ENCODE assay signal across 30 cellular contexts in the genomic region with DNA sequence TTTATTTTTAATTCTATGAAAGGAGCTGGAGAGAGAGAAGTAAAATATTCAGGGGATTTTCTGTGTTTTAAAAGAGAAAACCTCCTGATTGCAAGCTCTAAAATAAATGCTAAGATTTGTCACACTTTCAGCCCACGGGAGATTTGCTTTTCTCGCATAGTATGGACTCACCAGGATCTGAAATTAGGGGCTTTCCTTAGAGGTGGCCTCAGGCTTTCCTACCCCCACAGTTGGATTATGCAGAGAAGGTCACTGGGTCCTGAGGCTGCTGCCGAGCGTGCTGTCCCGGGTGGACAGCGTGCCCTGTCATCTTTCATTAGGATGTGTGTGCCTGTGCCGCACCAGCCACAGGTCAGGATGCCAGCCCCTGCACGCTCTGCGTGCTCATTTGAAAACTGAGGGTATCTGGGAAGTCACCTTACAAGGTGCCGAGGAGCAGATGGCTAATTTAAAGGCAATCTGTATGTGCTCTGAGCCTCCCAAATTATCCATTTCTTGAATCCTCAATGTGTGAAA.
DNase-seq lines count a peak whose midpoint lies in the region; ATAC-seq and TF ChIP-seq lines count a peak whose summit lies in the region.
"Had no signal": no experiment of that assay in that cellular context is flagged by ENCODE, and none has a peak within 500 bp of the region (broad histone marks: within the 10 kb centered on the region; RNA-seq: fewer than 3 reads in every experiment).

No MANE protein-coding gene starts in this region.

- peaks cover 79% of the 10 kb centered on the region for H3K36me3 Mint-ChIP-seq in activated CD4-positive, alpha-beta memory T cell treated with anti-CD3 and anti-CD28 coated beads for 36 hours
- peaks cover 53% of the 10 kb centered on the region for H3K36me3 Mint-ChIP-seq in activated CD4-positive, alpha-beta memory T cell treated with anti-CD3 and anti-CD28 coated beads, Interleukin-2, amount 10 ng/mL, durations not matched to agents 7 days and 5 days (ENCODE audit: low read depth)

- no peaks in the 10 kb centered on the region for H3K27me3 ChIP-seq in thyroid gland
- H3K27me3 ChIP-seq: adrenal gland, gastrocnemius medialis had no signal

- H3K27ac Mint-ChIP-seq in activated CD4-positive, alpha-beta memory T cell treated with anti-CD3 and anti-CD28 coated beads for 36 hours, result peak overlapping the region; percentile 28
- H3K27ac Mint-ChIP-seq in activated CD4-positive, alpha-beta memory T cell treated with anti-CD3 and anti-CD28 coated beads, Interleukin-2, amount 10 ng/mL, durations not matched to agents 7 days and 5 days, result no peak overlapping the region
- peak overlapping the region in 1 of 2 donors; percentile 80 for H3K27ac Mint-ChIP-seq in stimulated activated naive CD8-positive, alpha-beta T cell treated with anti-CD3 and anti-CD28 coated beads, Interleukin-15, amount 100 ng/mL, for 72 hours

- 94 to 98% methylated on average over 6 to 8 of the region's 10 CpGs for WGBS in thyroid gland, 2 donors

- H3K4me3 Mint-ChIP-seq in activated CD4-positive, alpha-beta memory T cell treated with anti-CD3 and anti-CD28 coated beads for 36 hours, result no peak overlapping the region
- H3K4me3 Mint-ChIP-seq in activated CD4-positive, alpha-beta memory T cell treated with anti-CD3 and anti-CD28 coated beads, Interleukin-2, amount 10 ng/mL, durations not matched to agents 7 days and 5 days, result no peak overlapping the region
- H3K4me3 Mint-ChIP-seq in stimulated activated naive CD8-positive, alpha-beta T cell treated with anti-CD3 and anti-CD28 coated beads, Interleukin-15, amount 100 ng/mL, for 72 hours, result no peak overlapping the region
- H3K4me3 Mint-ChIP-seq: CD14-positive monocyte, H9 had no signal

- H3K4me1 Mint-ChIP-seq in activated CD4-positive, alpha-beta memory T cell treated with anti-CD3 and anti-CD28 coated beads for 36 hours (ENCODE audit: low read depth), result peaks cover 62% of the 10 kb centered on the region
- H3K4me1 Mint-ChIP-seq in activated CD4-positive, alpha-beta memory T cell treated with anti-CD3 and anti-CD28 coated beads, Interleukin-2, amount 10 ng/mL, durations not matched to agents 7 days and 5 days, result peaks cover 18% of the 10 kb centered on the region
- H3K4me1 Mint-ChIP-seq in stimulated activated naive CD8-positive, alpha-beta T cell treated with anti-CD3 and anti-CD28 coated beads, Interleukin-15, amount 100 ng/mL, for 72 hours, result peaks cover 62% of the 10 kb centered on the region

- no peaks in the 10 kb centered on the region for H3K27me3 Mint-ChIP-seq in activated CD4-positive, alpha-beta memory T cell treated with anti-CD3 and anti-CD28 coated beads for 36 hours
- H3K27me3 Mint-ChIP-seq in activated CD4-positive, alpha-beta memory T cell treated with anti-CD3 and anti-CD28 coated beads, Interleukin-2, amount 10 ng/mL, durations not matched to agents 7 days and 5 days, result no peaks in the 10 kb centered on the region
- no peaks in the 10 kb centered on the region for H3K27me3 Mint-ChIP-seq in stimulated activated naive CD8-positive, alpha-beta T cell treated with anti-CD3 and anti-CD28 coated beads, Interleukin-15, amount 100 ng/mL, for 72 hours
- H3K27me3 Mint-ChIP-seq: naive thymus-derived CD8-positive, alpha-beta T cell had no signal

- no peak overlapping the region for H3K4me3 ChIP-seq in thyroid gland (replicated peaks in 1 of 3)
- H3K4me3 ChIP-seq: adrenal gland, gastrocnemius medialis, K562, lower lobe of right lung, thoracic aorta had no signal

- H3K9me3 ChIP-seq in thyroid gland, result no peaks in the 10 kb centered on the region
- H3K9me3 ChIP-seq: adrenal gland, gastrocnemius medialis, lower lobe of right lung, thoracic aorta had no signal

- H3K36me3 ChIP-seq in thyroid gland, result no peaks in the 10 kb centered on the region
- H3K36me3 ChIP-seq: adrenal gland had no signal

- peak; percentile 50 for ATAC-seq in stimulated activated naive CD8-positive, alpha-beta T cell treated with anti-CD3 and anti-CD28 coated beads, Interleukin-15, Interleukin-2, amounts not matched to agents 100 U/mL and 50 U/mL, for 24 hours
- no peak for ATAC-seq in stimulated activated naive CD8-positive, alpha-beta T cell treated with anti-CD3 and anti-CD28 coated beads, Interleukin-15, amount 100 ng/mL, for 72 hours
- ATAC-seq in HG03135 (IDR thresholded peaks at IDR 0.05; ENCODE audit: unreplicated experiment) (no peak), HG03342 (IDR thresholded peaks at IDR 0.05; ENCODE audit: unreplicated experiment) (no peak)
- ATAC-seq: gastrocnemius medialis, K562, lower lobe of right lung, Panc1 had no signal

- no peaks in the 10 kb centered on the region for H3K9me3 Mint-ChIP-seq in activated CD4-positive, alpha-beta memory T cell treated with anti-CD3 and anti-CD28 coated beads for 36 hours
- H3K9me3 Mint-ChIP-seq in activated CD4-positive, alpha-beta memory T cell treated with anti-CD3 and anti-CD28 coated beads, Interleukin-2, amount 10 ng/mL, durations not matched to agents 7 days and 5 days, result no peaks in the 10 kb centered on the region
- H3K9me3 Mint-ChIP-seq in stimulated activated naive CD8-positive, alpha-beta T cell treated with anti-CD3 and anti-CD28 coated beads, Interleukin-15, amount 100 ng/mL, for 72 hours, result no peaks in the 10 kb centered on the region
- H3K9me3 Mint-ChIP-seq: activated T-helper 2 cell treated with anti-CD3 and anti-CD28 coated beads, Interferon-gamma antibody, Interleukin-2, Interleukin-4, amounts not matched to agents 10 μg/mL and 5 μg/mL and 100 μg/mL, durations not matched to agents 14 hours and 24 hours and 36 hours; CD14-positive monocyte; H9; naive thymus-derived CD8-positive, alpha-beta T cell had no signal

- DNase-seq in activated CD4-positive, alpha-beta memory T cell treated with anti-CD3 and anti-CD28 coated beads for 36 hours, result no peak
- DNase-seq in activated CD4-positive, alpha-beta memory T cell treated with anti-CD3 and anti-CD28 coated beads, Interleukin-2, amount 10 ng/mL, durations not matched to agents 7 days and 5 days, result no peak
- no peak for DNase-seq in stimulated activated naive CD8-positive, alpha-beta T cell treated with anti-CD3 and anti-CD28 coated beads, Interleukin-15, Interleukin-2, amounts not matched to agents 100 U/mL and 50 U/mL, for 24 hours
- no peak for DNase-seq in stimulated activated naive CD8-positive, alpha-beta T cell treated with anti-CD3 and anti-CD28 coated beads, Interleukin-15, amount 100 ng/mL, for 72 hours
- DNase-seq in cerebellar cortex (ENCODE audit: low spot score), result peak; percentile 42
- no peak for DNase-seq in thyroid gland
- DNase-seq: activated CD4-positive, alpha-beta T cell treated with anti-CD3 and anti-CD28 coated beads, Interleukin-2, amount 50 U/mL, for 1 hour; Calu3; DMS79 treated with DMSO at 0.1 percent for 48 hours; gastrocnemius medialis; GF-D8; H9; lower lobe of right lung; naive thymus-derived CD8-positive, alpha-beta T cell; NCI-H1092; NCI-H1694 treated with DMSO at 0.1 percent for 48 hours; NCI-H446 treated with DMSO at 0.1 percent for 48 hours; NCI-H774; SHP77 treated with DMSO at 0.1 percent for 48 hours; stimulated activated naive CD4-positive, alpha-beta T cell treated with Interleukin-2 at 50 U/mL for 16 hours; T-helper 9 cell had no signal

- H3K4me1 ChIP-seq in thyroid gland, result no peaks in the 10 kb centered on the region
- H3K4me1 ChIP-seq: adrenal gland, gastrocnemius medialis, lower lobe of right lung had no signal

- intact Hi-C loops in activated CD4-positive, alpha-beta memory T cell treated with anti-CD3 and anti-CD28 coated beads for 36 hours (cut with micrococcal nuclease), result no loop called here
- intact Hi-C loops in thyroid gland (cut with DNase I), result no loop called here

- CTCF ChIA-PET in activated CD4-positive, alpha-beta memory T cell treated with anti-CD3 and anti-CD28 coated beads for 36 hours (lab: Charles Lee), result no interaction called here
- CTCF ChIA-PET in activated CD4-positive, alpha-beta memory T cell treated with anti-CD3 and anti-CD28 coated beads, Interleukin-2, amount 10 ng/mL, durations not matched to agents 7 days and 5 days (lab: Charles Lee), result no interaction called here

- TF ChIP-seq POLR2A in thyroid gland (IDR thresholded peaks at IDR 0.05), result no peak

- H3K27ac ChIP-seq in thyroid gland, result no peak overlapping the region
- H3K27ac ChIP-seq: adrenal gland, gastrocnemius medialis, lower lobe of right lung, thoracic aorta, VCaP had no signal

- TF ChIP-seq CTCF in thyroid gland (IDR thresholded peaks at IDR 0.05), result no peak

- POLR2A ChIA-PET in activated CD4-positive, alpha-beta memory T cell treated with anti-CD3 and anti-CD28 coated beads for 36 hours (lab: Charles Lee), result interaction anchor here (0.8 kb wide), 1 partner anchor 9 kb away, joined by 3 read pairs; no protein-coding TSS in a partner anchor
- POLR2A ChIA-PET in activated CD4-positive, alpha-beta memory T cell treated with anti-CD3 and anti-CD28 coated beads, Interleukin-2, amount 10 ng/mL, durations not matched to agents 7 days and 5 days (lab: Charles Lee), result no interaction called here
